In genomic region chr6:64330694-64331309, GRCh38 we compare ENCODE assay signal across 9 cellular contexts.
DNase-seq lines count a peak whose midpoint lies in the region; ATAC-seq, FAIRE-seq and TF ChIP-seq lines count a peak whose summit lies in the region.
"Had no signal": no experiment of that assay in that cellular context is flagged by ENCODE, and none has a peak within 500 bp of the region (broad histone marks: within the 10 kb centered on the region; RNA-seq: fewer than 3 reads in every experiment).

No MANE protein-coding gene starts in this region.

- H3K4me1 ChIP-seq in OCI-LY3 (ENCODE audit: low read length) (peaks cover 5% of the 10 kb centered on the region; the same call in 1 of the 2 replicates), left lung (no peaks in the 10 kb centered on the region), tibial nerve (no peaks in the 10 kb centered on the region)

- DNase-seq in NK-92 treated with Interleukin-12 subunit alpha and Interleukin-12 subunit beta, amount 100 ng/mL, for 24 hours (lab: John Stamatoyannopoulos, UW) = peak; percentile 23
- DNase-seq in NK-92 (lab: John Stamatoyannopoulos, UW; ENCODE audit: unreplicated experiment) (no peak), bronchial epithelial cell (ENCODE audit: low read depth) (peak; percentile 47), left lung (peak; percentile 57 to 69), tibial nerve (ENCODE audit: low spot score in 2 of 2) (peak; percentile 19 to 62)

- no peak for TF ChIP-seq EP300 in tibial nerve (IDR thresholded peaks at IDR 0.05)

- no peak overlapping the region for H3K4me3 ChIP-seq in OCI-LY3 (ENCODE audit: low read length)
- H3K4me3 ChIP-seq in bronchial epithelial cell (ENCODE audit: low read depth, low read length) = no peak overlapping the region
- no peak overlapping the region for H3K4me3 ChIP-seq in left lung
- H3K4me3 ChIP-seq in tibial nerve = no peak overlapping the region

- H3K79me2 ChIP-seq in OCI-LY3 (ENCODE audit: low read length) = no peaks in the 10 kb centered on the region

- ATAC-seq in HG02981 (IDR thresholded peaks at IDR 0.05; ENCODE audit: unreplicated experiment) (peak; percentile 55), left lung (peak; percentile 57), GM21447 (IDR thresholded peaks at IDR 0.05; ENCODE audit: unreplicated experiment) (no peak)

- H3K36me3 ChIP-seq in OCI-LY3 (replicated peaks; ENCODE audit: low read depth, low read length) = peaks cover 5% of the 10 kb centered on the region
- H3K36me3 ChIP-seq in bronchial epithelial cell (ENCODE audit: control insufficient read depth, insufficient read depth, low read length) = no peaks in the 10 kb centered on the region
- no peaks in the 10 kb centered on the region for H3K36me3 ChIP-seq in left lung
- H3K36me3 ChIP-seq in tibial nerve = no peaks in the 10 kb centered on the region

- no peak for TF ChIP-seq POLR2A in tibial nerve (IDR thresholded peaks at IDR 0.05)

- H3K9ac ChIP-seq in OCI-LY3 (ENCODE audit: low read length) = no peak overlapping the region

- H2AFZ ChIP-seq in OCI-LY3 (ENCODE audit: low read depth, low read length) = no peak overlapping the region

- H3K27me3 ChIP-seq in OCI-LY3 (ENCODE audit: low read depth, low read length) (no peaks in the 10 kb centered on the region), bronchial epithelial cell (ENCODE audit: control insufficient read depth, insufficient read depth, low read length) (no peaks in the 10 kb centered on the region), left lung (no peaks in the 10 kb centered on the region), tibial nerve (no peaks in the 10 kb centered on the region)

- H3K4me2 ChIP-seq in OCI-LY3 (ENCODE audit: low read length) = peak overlapping the region; percentile 23; the same call in 1 of the 2 replicates

- WGBS in tibial nerve, 2 donors = 14 to 25% methylated on average over 4 to 5 of the region's 5 CpGs

- H3K27ac ChIP-seq in OCI-LY3 (ENCODE audit: low read length) (no peak overlapping the region), left lung (no peak overlapping the region), tibial nerve (no peak overlapping the region)

- no peaks in the 10 kb centered on the region for H4K20me1 ChIP-seq in OCI-LY3 (ENCODE audit: insufficient read depth, low read length)

- H3K9me3 ChIP-seq in OCI-LY3 (ENCODE audit: insufficient read depth, low read length) (no peaks in the 10 kb centered on the region), left lung (peaks cover 0 to 1% of the 10 kb centered on the region in 2 donors), tibial nerve (no peaks in the 10 kb centered on the region)

- TF ChIP-seq CTCF in OCI-LY3 (IDR thresholded peaks at IDR 0.05; ENCODE audit: low read depth, low read length) = peak; percentile 87
- peak; percentile 74 for TF ChIP-seq CTCF in bronchial epithelial cell (IDR thresholded peaks at IDR 0.05; ENCODE audit: insufficient read depth, low read length, severe bottlenecking)
- TF ChIP-seq CTCF in left lung (IDR thresholded peaks at IDR 0.05) = peak; percentile 50 to 55
- peak in 4 of 5 experiments; percentile 28 to 40 (median 32) for TF ChIP-seq CTCF in tibial nerve (IDR thresholded peaks at IDR 0.05)

- intact Hi-C loops in left lung (cut with DNase I) = no loop called here

- FAIRE-seq in bronchial epithelial cell (lab: Jason Lieb, UNC) = peak; percentile 36
- FAIRE-seq: colon had no signal

Comparison
In these comparisons a context has a peak if more than half of its experiments do, and no peak if none do; other contexts are left out.
1. CTCF ChIP-seq: peak in every context shown above with its lines; median percentile 87 in OCI-LY3; 74 in bronchial epithelial cell; 52 in left lung; 32 in tibial nerve.